ENCODE assay signal across 12 cellular contexts in the genomic region with DNA sequence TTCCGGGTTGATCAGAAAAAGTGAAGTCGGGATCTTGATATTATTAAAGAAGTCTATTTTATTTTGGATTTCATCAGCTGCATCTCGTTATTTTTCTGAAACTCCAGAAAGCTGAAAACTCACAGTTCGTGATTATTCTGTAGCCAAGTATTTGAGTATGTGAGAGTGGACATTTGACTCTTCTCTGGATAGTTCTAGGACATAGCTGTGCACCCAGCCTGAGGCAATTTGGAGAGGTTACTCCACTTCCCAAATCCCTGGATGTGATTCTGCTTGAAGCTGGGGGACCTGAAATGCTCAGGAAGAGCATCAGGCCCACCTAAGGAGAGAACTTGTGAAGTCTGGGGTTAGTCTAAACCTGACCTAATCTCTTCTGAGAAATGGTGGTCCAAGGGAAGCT.
DNase-seq lines count a peak whose midpoint lies in the region; TF ChIP-seq lines count a peak whose summit lies in the region.
"Had no signal": no experiment of that assay in that cellular context is flagged by ENCODE, and none has a peak within 500 bp of the region (broad histone marks: within the 10 kb centered on the region; RNA-seq: fewer than 3 reads in every experiment).

No MANE protein-coding gene starts in this region.

- H3K79me2 ChIP-seq in mammary epithelial cell (ENCODE audit: insufficient read depth, low read length), result no peaks in the 10 kb centered on the region

- H3K4me1 ChIP-seq in breast epithelium, result no peaks in the 10 kb centered on the region
- no peaks in the 10 kb centered on the region for H3K4me1 ChIP-seq in mammary epithelial cell (ENCODE audit: insufficient read depth, low read length)
- peaks cover 0 to 14% (median 6%) of the 10 kb centered on the region in 5 donors for H3K4me1 ChIP-seq in subcutaneous abdominal adipose tissue (ENCODE audit: control insufficient read depth in 5 of 5, insufficient read depth in 5 of 5, low read length in 5 of 5)

- no peak overlapping the region for H3K4me2 ChIP-seq in mammary epithelial cell (ENCODE audit: insufficient read depth, low read depth, low read length)

- TF ChIP-seq CTCF in breast epithelium (IDR thresholded peaks at IDR 0.05), result no peak
- TF ChIP-seq CTCF in mammary epithelial cell (conservative IDR thresholded peaks at IDR 0.05 in 1 of 2, IDR thresholded peaks at IDR 0.05 in 1 of 2; ENCODE audit: extremely low read depth in 1 of 2, insufficient read depth in 1 of 2, low read depth in 1 of 2, low read length in 2 of 2), result no peak
- TF ChIP-seq CTCF in AG10803 (conservative IDR thresholded peaks at IDR 0.05; ENCODE audit: low read length), result no peak
- no peak for TF ChIP-seq CTCF in endothelial cell (IDR thresholded peaks at IDR 0.05; ENCODE audit: unreplicated experiment)

- no peak overlapping the region for H2AFZ ChIP-seq in mammary epithelial cell (ENCODE audit: low read depth, low read length)

- no peaks in the 10 kb centered on the region for H3K36me3 ChIP-seq in breast epithelium
- H3K36me3 ChIP-seq in mammary epithelial cell (ENCODE audit: insufficient read depth, low read length), result no peaks in the 10 kb centered on the region
- no peaks in the 10 kb centered on the region for H3K36me3 ChIP-seq in subcutaneous abdominal adipose tissue (ENCODE audit: control insufficient read depth in 5 of 5, insufficient read depth in 5 of 5, low read length in 5 of 5)

- H3K27me3 Mint-ChIP-seq in endothelial cell (ENCODE audit: unreplicated experiment), result peaks cover 3% of the 10 kb centered on the region
- H3K27me3 Mint-ChIP-seq: CD4-positive, CD25-positive, alpha-beta regulatory T cell had no signal

- no peaks in the 10 kb centered on the region for H3K9me3 Mint-ChIP-seq in endothelial cell (ENCODE audit: unreplicated experiment)

- H3K27ac ChIP-seq in breast epithelium (peak overlapping the region; percentile 57 to 68), mammary epithelial cell (ENCODE audit: insufficient read depth, low read depth, low read length) (no peak overlapping the region), subcutaneous abdominal adipose tissue (ENCODE audit: low read depth, low read length) (peak overlapping the region; percentile 7)
- H3K27ac ChIP-seq: 22Rv1 had no signal

- DNase-seq in breast epithelium (ENCODE audit: low spot score in 2 of 2) (no peak), mammary epithelial cell (no peak), AG10803 (ENCODE audit: low read depth) (peak; percentile 10), fibroblast of gingiva (ENCODE audit: low read depth) (peak; percentile 27), endothelial cell (ENCODE audit: low spot score) (no peak), ACHN (no peak)
- no peak for DNase-seq in stimulated activated CD4-positive, alpha-beta T cell treated with anti-CD3 and anti-CD28 coated beads, Interleukin-12 subunit alpha, Interleukin-12 subunit beta, amount 100 ng/mL, for 4 hours
- DNase-seq: CD4-positive, CD25-positive, alpha-beta regulatory T cell; DMS53 had no signal

- H3K4me3 ChIP-seq in breast epithelium (no peak overlapping the region), mammary epithelial cell (replicated peaks in 1 of 3; ENCODE audit: insufficient read depth in 1 of 3, low read depth in 2 of 3, low read length in 3 of 3) (no peak overlapping the region), AG10803 (ENCODE audit: low read length) (no peak overlapping the region), subcutaneous abdominal adipose tissue (ENCODE audit: low read depth in 1 of 5, low read length in 5 of 5) (no peak overlapping the region)
- H3K4me3 ChIP-seq: BLaER1 treated with 17β-estradiol and CSF1 and Interleukin-3, amounts not matched to agents 10 nM and 100 nM had no signal

- in situ Hi-C loops in mammary epithelial cell (cut with MboI; ENCODE audit: low sequenced_read_pairs in 2 of 2) (no loop called here), ACHN (cut with HindIII; ENCODE audit: low pct_ligation_motif_present, low pct_unique_long_range_greater_than_20kb, low sequenced_read_pairs) (no loop called here)

- 75% methylated on average over 4 of the region's 4 CpGs for WGBS in mammary epithelial cell (ENCODE audit: low coverage, missing lambda C conversion rate)

- no peak for TF ChIP-seq POLR2A in breast epithelium (IDR thresholded peaks at IDR 0.05)

- H3K27me3 ChIP-seq in breast epithelium (no peaks in the 10 kb centered on the region), mammary epithelial cell (ENCODE audit: insufficient read depth, low read length) (no peaks in the 10 kb centered on the region), subcutaneous abdominal adipose tissue (ENCODE audit: control insufficient read depth in 5 of 5, insufficient read depth in 4 of 5, low read length in 5 of 5) (no peaks in the 10 kb centered on the region)
- H3K27me3 ChIP-seq: BLaER1 treated with 17β-estradiol and CSF1 and Interleukin-3, amounts not matched to agents 10 nM and 100 nM had no signal

- H3K27ac Mint-ChIP-seq in endothelial cell (ENCODE audit: unreplicated experiment), result no peak overlapping the region
- H3K27ac Mint-ChIP-seq: CD4-positive, CD25-positive, alpha-beta regulatory T cell had no signal

- CTCF ChIA-PET in mammary epithelial cell (lab: Charles Lee; ENCODE audit: low non-redundant PET), result no interaction called here

- no peak overlapping the region for H3K9ac ChIP-seq in mammary epithelial cell (ENCODE audit: insufficient read depth, low read length)
- no peak overlapping the region for H3K9ac ChIP-seq in subcutaneous abdominal adipose tissue (ENCODE audit: low read length in 5 of 5)
- H3K9ac ChIP-seq: BLaER1 treated with 17β-estradiol and CSF1 and Interleukin-3, amounts not matched to agents 10 nM and 100 nM had no signal

- no peak overlapping the region for H3K4me3 Mint-ChIP-seq in endothelial cell (ENCODE audit: unreplicated experiment)
- H3K4me3 Mint-ChIP-seq: CD4-positive, CD25-positive, alpha-beta regulatory T cell had no signal

- BruUV-seq in mammary epithelial cell (replicated peaks; lab: Mats Ljungman, UMichigan), result no TSS peak

- H3K4me1 Mint-ChIP-seq in endothelial cell (ENCODE audit: unreplicated experiment), result no peaks in the 10 kb centered on the region
- H3K4me1 Mint-ChIP-seq: CD4-positive, CD25-positive, alpha-beta regulatory T cell had no signal

- dilution Hi-C loops in mammary epithelial cell (cut with HindIII; ENCODE audit: low sequenced_read_pairs), result no loop called here

- H4K20me1 ChIP-seq in mammary epithelial cell (ENCODE audit: insufficient read depth, low read length), result no peaks in the 10 kb centered on the region
- H4K20me1 ChIP-seq: BLaER1 treated with 17β-estradiol and CSF1 and Interleukin-3, amounts not matched to agents 10 nM and 100 nM had no signal

- peaks cover 5 to 8% of the 10 kb centered on the region in 2 donors for H3K9me3 ChIP-seq in breast epithelium
- no peaks in the 10 kb centered on the region for H3K9me3 ChIP-seq in mammary epithelial cell (replicated peaks; ENCODE audit: insufficient read depth, low read length)
- peaks cover 0 to 9% (median 3%) of the 10 kb centered on the region in 5 donors for H3K9me3 ChIP-seq in subcutaneous abdominal adipose tissue (ENCODE audit: control insufficient read depth in 5 of 5, low read length in 5 of 5)

- intact Hi-C loops in breast epithelium (cut with DNase I; ENCODE audit: low total_unique reads) (no loop called here), mammary epithelial cell (cut with micrococcal nuclease) (no loop called here)

- no peaks in the 10 kb centered on the region for H3K36me3 Mint-ChIP-seq in endothelial cell (ENCODE audit: low read depth, unreplicated experiment)
- H3K36me3 Mint-ChIP-seq: CD4-positive, CD25-positive, alpha-beta regulatory T cell had no signal

Comparison
In these comparisons a context has a peak if more than half of its experiments do, and no peak if none do; other contexts are left out.
1. DNase-seq: peak in AG10803 (single experiment) and fibroblast of gingiva (single experiment); none in breast epithelium (0 of 2), mammary epithelial cell (single experiment), endothelial cell (single experiment), stimulated activated CD4-positive, alpha-beta T cell treated with anti-CD3 and anti-CD28 coated beads, Interleukin-12 subunit alpha, Interleukin-12 subunit beta, amount 100 ng/mL, for 4 hours (single experiment) and ACHN (single experiment).